Comparison of ENCODE assay signal across 22 cellular contexts in genomic region chr1:38087676-38088075, GRCh38. TPM values are rescaled to one million over a fixed set of nuclear protein-coding genes. Genes with fewer than 3 reads are reported as not detected.
"Had no signal": no experiment of that assay in that cellular context is flagged by ENCODE, and none has a peak within 500 bp of the region (broad histone marks: within the 10 kb centered on the region; RNA-seq: fewer than 3 reads in every experiment).

No MANE protein-coding gene starts in this region.

- H3K4me3 ChIP-seq: K562 had no signal

- H3K36me3 Mint-ChIP-seq: IgD-negative memory B cell had no signal

- H3K27ac ChIP-seq: HL-60, KMS-11, RWPE1 had no signal

- H3K4me1 Mint-ChIP-seq: IgD-negative memory B cell had no signal

- H3K9me3 ChIP-seq: SK-N-SH had no signal

- H3K9me3 Mint-ChIP-seq: IgD-negative memory B cell had no signal

- DNase-seq: Kasumi-1, MM.1S, NCI-H1092 treated with DMSO at 0.1 percent for 48 hours, NCI-H1436, NCI-H187, NCI-H2029, NCI-H2081 treated with DMSO at 0.1 percent for 48 hours, NCI-H2171, NCI-H226, NCI-H446, NCI-H510A, NCI-H524 treated with DMSO at 0.1 percent for 48 hours, NCI-H774, PC-3, SHP77, SK-N-SH had no signal

- H3K4me3 Mint-ChIP-seq: IgD-negative memory B cell had no signal

RNA-seq across cellular contexts. Expression of gene POU3F1, which starts 41.1 kb away (rescaled TPM):
- total RNA-seq: M059J, PC-3 had no signal
- polyA plus RNA-seq: IgD-negative memory B cell, K562, SK-N-SH had no signal
